ENCODE assay signal across 21 cellular contexts in genomic region chr4:13992041-13992440, GRCh38.
"Had no signal": no experiment of that assay in that cellular context is flagged by ENCODE, and none has a peak within 500 bp of the region (broad histone marks: within the 10 kb centered on the region; RNA-seq: fewer than 3 reads in every experiment).

No MANE protein-coding gene starts in this region.

- H3K4me3 ChIP-seq: SJSA1 had no signal

- H3K36me3 ChIP-seq: SJSA1 had no signal

- H3K4me1 ChIP-seq: SJSA1 had no signal

- H3K27me3 ChIP-seq: SJSA1 had no signal

- DNase-seq: activated CD4-positive, alpha-beta T cell treated with anti-CD3 and anti-CD28 coated beads for 48 hours; activated CD4-positive, alpha-beta T cell treated with anti-CD3 and anti-CD28 coated beads, Interleukin-2, amount 50 U/mL, for 4 hours; activated CD4-positive, CD25-positive, alpha-beta regulatory T cell treated with anti-CD3 and anti-CD28 coated beads, Interleukin-2, amount 50 U/mL, for 72 hours; activated CD8-positive, alpha-beta memory T cell treated with anti-CD3 and anti-CD28 coated beads, Interleukin-2, amount 50 U/mL, for 48 hours; activated CD8-positive, alpha-beta T cell treated with anti-CD3 and anti-CD28 coated beads, Interleukin-2, amount 10 ng/mL, durations not matched to agents 7 days and 5 days; activated effector memory CD4-positive, alpha-beta T cell treated with Interleukin-2 at 50 U/mL for 16 hours; activated naive CD4-positive, alpha-beta T cell; activated T-cell treated with anti-CD3 and anti-CD28 coated beads, Interleukin-2, amount 50 U/mL, for 1 hour; aorta; Kasumi-1; KBM-7; NCI-H1105 treated with DMSO at 0.1 percent for 48 hours; NCI-H1436 treated with DMSO at 0.1 percent for 48 hours; NCI-H187; NCI-H2081; NCI-H510A treated with DMSO at 0.1 percent for 48 hours; NCI-H69; PC-3; SHP77 had no signal

- H3K9me3 ChIP-seq: SJSA1 had no signal

- ATAC-seq: activated CD8-positive, alpha-beta T cell treated with anti-CD3 and anti-CD28 coated beads, Interleukin-2, amount 10 ng/mL, durations not matched to agents 7 days and 5 days; PC-3; WTC11 had no signal

- H3K27ac ChIP-seq: SJSA1 had no signal
